Comparison of ENCODE assay signal across 8 cellular contexts in the genomic region with DNA sequence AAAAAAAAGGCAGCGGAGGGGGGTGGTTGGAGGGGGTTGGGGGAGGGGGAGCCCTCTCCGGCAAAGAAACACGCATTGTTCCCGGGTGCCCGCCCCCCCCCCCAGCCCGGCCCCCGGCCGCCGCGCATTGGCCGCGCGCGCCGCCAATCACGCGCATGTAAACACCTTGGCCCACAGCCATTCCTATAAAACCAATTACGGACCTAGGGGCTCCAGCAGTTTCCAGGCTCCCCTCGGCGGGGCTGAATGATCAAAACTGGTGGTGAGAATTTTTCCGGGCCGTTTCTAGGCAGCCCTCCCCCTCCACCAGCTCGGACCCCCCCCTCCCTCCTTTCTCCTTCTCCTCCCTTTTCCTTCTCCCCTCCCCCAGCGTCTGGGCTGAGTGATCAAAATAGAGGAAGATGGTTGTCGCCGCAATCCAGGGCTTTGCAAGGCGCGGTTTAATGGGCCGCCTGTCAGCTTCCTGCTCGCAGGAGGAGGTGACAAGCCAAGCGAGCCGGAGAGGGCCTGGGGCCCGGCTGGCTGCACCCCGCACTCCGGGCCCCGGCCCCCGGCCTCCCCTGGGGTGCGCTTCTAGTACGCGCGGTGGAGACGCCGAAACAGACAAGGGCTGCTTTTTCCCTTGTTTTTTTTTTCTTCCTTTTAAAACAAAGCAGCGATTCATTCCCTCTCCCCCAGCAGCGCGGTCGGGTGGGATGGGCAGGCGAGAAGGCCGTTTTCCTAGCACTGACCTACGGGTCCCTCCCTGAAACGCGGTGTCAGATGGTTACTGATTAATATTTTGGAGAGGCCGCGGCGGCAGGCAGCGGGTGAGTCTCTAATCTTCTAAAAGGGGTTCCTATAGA. TPM values are rescaled to one million over a fixed set of nuclear protein-coding genes. Genes with fewer than 3 reads are reported as not detected.
DNase-seq lines count a peak whose midpoint lies in the region; ATAC-seq and TF ChIP-seq lines count a peak whose summit lies in the region.

No MANE protein-coding gene starts in this region.

- H3K36me3 ChIP-seq in brain microvascular endothelial cell (replicated peaks), result peaks cover 5% of the 10 kb centered on the region

- H3K27ac ChIP-seq in brain microvascular endothelial cell, result peak overlapping the region; percentile 95

- peak; percentile 70 for DNase-seq in activated CD8-positive, alpha-beta memory T cell treated with anti-CD3 and anti-CD28 coated beads for 24 hours
- DNase-seq in activated CD8-positive, alpha-beta memory T cell treated with anti-CD3 and anti-CD28 coated beads, Interleukin-2, amount 50 U/mL, for 4 hours, result no peak
- peak; percentile 100 for DNase-seq in NB4 (ENCODE audit: low read depth)
- DNase-seq in SHP77 treated with DMSO at 0.1 percent for 48 hours (lab: John Stamatoyannopoulos, UW), result peak; percentile 98
- peak; percentile 99 for DNase-seq in brain microvascular endothelial cell
- DNase-seq in hippocampal formation (lab: John Stamatoyannopoulos, UW), result peak; percentile 92 to 97
- DNase-seq in posterior vena cava (ENCODE audit: low spot score), result peak; percentile 98

- TF ChIP-seq CTCF in NB4 (IDR thresholded peaks at IDR 0.05; ENCODE audit: low read depth, low read length) (no peak), brain microvascular endothelial cell (IDR thresholded peaks at IDR 0.05; ENCODE audit: low read depth, low read length, missing control alignments) (no peak)

- ATAC-seq in GM21529 (IDR thresholded peaks at IDR 0.05; ENCODE audit: unreplicated experiment), result no peak

- TF ChIP-seq POLR2A in NB4 (IDR thresholded peaks at IDR 0.05; ENCODE audit: extremely low read depth, insufficient read length), result peak; percentile 68

- no peaks in the 10 kb centered on the region for H3K27me3 ChIP-seq in brain microvascular endothelial cell (replicated peaks)

- intact Hi-C loops in posterior vena cava (cut with DNase I), result loop anchor here in 1 of 2 donors (5.0 kb wide), 1 partner anchor 57 kb away; no protein-coding TSS in a partner anchor

- H3K4me3 ChIP-seq in NB4 (ENCODE audit: low read depth, low read length) (peak overlapping the region; percentile 80), brain microvascular endothelial cell (ENCODE audit: low read depth, low read length) (peak overlapping the region; percentile 85)

- in situ Hi-C loops in brain microvascular endothelial cell (cut with HindIII; ENCODE audit: low pct_ligation_motif_present, low sequenced_read_pairs), result no loop called here

RNA-seq across cellular contexts. Expression of a gene that starts 0.4 kb away (rescaled TPM):
- total RNA-seq in posterior vena cava, result 100 to 1,000 TPM in 1 of 2 donors, 10 to 100 TPM in 1; 93.0 to 103 TPM
